ENCODE assay signal across 8 cellular contexts in the genomic region with DNA sequence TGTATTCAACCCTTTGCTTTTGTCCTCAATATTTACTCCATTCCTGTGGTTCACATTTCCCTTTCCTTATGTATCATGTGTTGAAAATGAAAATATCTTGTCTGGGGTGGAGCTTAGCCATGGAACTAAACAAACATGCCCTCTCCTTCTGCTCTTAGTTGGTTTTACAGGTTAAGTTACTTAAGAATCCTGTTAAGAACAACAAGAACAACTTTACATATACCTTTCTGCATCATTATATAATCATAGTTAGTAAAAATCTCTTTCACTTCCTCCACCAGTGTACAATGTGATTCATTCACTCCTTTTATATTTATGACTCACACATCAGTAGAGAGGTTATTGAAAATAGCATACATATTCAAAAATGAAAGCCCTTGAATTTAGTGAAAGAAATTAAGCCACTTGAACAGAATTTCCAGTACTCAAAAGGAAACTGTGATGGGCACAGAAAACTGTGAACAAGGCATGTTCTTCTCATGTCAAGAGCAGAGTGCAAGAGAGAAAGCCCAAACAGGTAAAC.
DNase-seq lines count a peak whose midpoint lies in the region; ATAC-seq and TF ChIP-seq lines count a peak whose summit lies in the region.

No MANE protein-coding gene starts in this region.

- no peak overlapping the region for H3K4me2 ChIP-seq in smooth muscle cell

- no peaks in the 10 kb centered on the region for H3K27me3 ChIP-seq in smooth muscle cell (ENCODE audit: low read depth)

- no peak for TF ChIP-seq POLR2A in erythroblast (IDR thresholded peaks at IDR 0.05; ENCODE audit: low read length)

- H3K27ac ChIP-seq in smooth muscle cell (ENCODE audit: low read depth): no peak overlapping the region

- no peak overlapping the region for H3K4me3 ChIP-seq in smooth muscle cell

- peaks cover 18% of the 10 kb centered on the region for H3K4me1 Mint-ChIP-seq in activated naive CD4-positive, alpha-beta T cell treated with anti-CD3 and anti-CD28 coated beads for 36 hours (ENCODE audit: low read depth)
- H3K4me1 Mint-ChIP-seq in activated naive CD8-positive, alpha-beta T cell treated with anti-CD3 and anti-CD28 coated beads, Interleukin-2, amount 50 U/mL, for 24 hours: peaks cover 22% of the 10 kb centered on the region
- peaks cover 20% of the 10 kb centered on the region for H3K4me1 Mint-ChIP-seq in stimulated activated naive CD8-positive, alpha-beta T cell treated with anti-CD3 and anti-CD28 coated beads, Interleukin-15, amount 100 ng/mL, for 72 hours

- CTCF ChIA-PET in activated naive CD4-positive, alpha-beta T cell treated with anti-CD3 and anti-CD28 coated beads for 36 hours (lab: Charles Lee): interaction anchor here (0.6 kb wide), 1 partner anchor 151 kb away, joined by 3 read pairs; no protein-coding TSS in a partner anchor

- no peaks in the 10 kb centered on the region for H3K27me3 Mint-ChIP-seq in activated naive CD4-positive, alpha-beta T cell treated with anti-CD3 and anti-CD28 coated beads for 36 hours (ENCODE audit: low read depth)
- H3K27me3 Mint-ChIP-seq in activated naive CD8-positive, alpha-beta T cell treated with anti-CD3 and anti-CD28 coated beads, Interleukin-2, amount 50 U/mL, for 24 hours: no peaks in the 10 kb centered on the region
- no peaks in the 10 kb centered on the region for H3K27me3 Mint-ChIP-seq in stimulated activated naive CD8-positive, alpha-beta T cell treated with anti-CD3 and anti-CD28 coated beads, Interleukin-15, amount 100 ng/mL, for 72 hours

- no peak for TF ChIP-seq CTCF in smooth muscle cell (IDR thresholded peaks at IDR 0.05; ENCODE audit: borderline replicate concordance, insufficient read depth, poor library complexity, severe bottlenecking)

- H3K9me3 Mint-ChIP-seq in activated naive CD4-positive, alpha-beta T cell treated with anti-CD3 and anti-CD28 coated beads for 36 hours: peaks cover 5% of the 10 kb centered on the region
- H3K9me3 Mint-ChIP-seq in activated naive CD8-positive, alpha-beta T cell treated with anti-CD3 and anti-CD28 coated beads, Interleukin-2, amount 50 U/mL, for 24 hours: peaks cover 7% of the 10 kb centered on the region
- H3K9me3 Mint-ChIP-seq in stimulated activated naive CD8-positive, alpha-beta T cell treated with anti-CD3 and anti-CD28 coated beads, Interleukin-15, amount 100 ng/mL, for 72 hours: peaks cover 0 to 5% of the 10 kb centered on the region in 2 donors

- peak; percentile 93 for ATAC-seq in HG03064 (IDR thresholded peaks at IDR 0.05; ENCODE audit: low read depth, unreplicated experiment)
- ATAC-seq in activated naive CD8-positive, alpha-beta T cell treated with anti-CD3 and anti-CD28 coated beads, Interleukin-2, amount 50 U/mL, for 24 hours: peak; percentile 95
- ATAC-seq in stimulated activated naive CD8-positive, alpha-beta T cell treated with anti-CD3 and anti-CD28 coated beads, Interleukin-15, amount 100 ng/mL, for 72 hours: peak; percentile 99

- H2AFZ ChIP-seq in smooth muscle cell (ENCODE audit: low read depth): no peak overlapping the region

- peaks cover 30% of the 10 kb centered on the region for H3K36me3 Mint-ChIP-seq in activated naive CD4-positive, alpha-beta T cell treated with anti-CD3 and anti-CD28 coated beads for 36 hours (ENCODE audit: low read depth)
- H3K36me3 Mint-ChIP-seq in activated naive CD8-positive, alpha-beta T cell treated with anti-CD3 and anti-CD28 coated beads, Interleukin-2, amount 50 U/mL, for 24 hours (ENCODE audit: low read depth): peaks cover 25% of the 10 kb centered on the region

- H4K20me1 ChIP-seq in smooth muscle cell (ENCODE audit: low read depth): no peaks in the 10 kb centered on the region

- no peaks in the 10 kb centered on the region for H3K36me3 ChIP-seq in smooth muscle cell (ENCODE audit: low read depth)

- peaks cover 3% of the 10 kb centered on the region for H3K9me3 ChIP-seq in smooth muscle cell (replicated peaks; ENCODE audit: low read depth)

- no peaks in the 10 kb centered on the region for H3K4me1 ChIP-seq in smooth muscle cell (ENCODE audit: low read depth)

- H3K79me2 ChIP-seq in smooth muscle cell (ENCODE audit: low read depth): no peaks in the 10 kb centered on the region

- no peaks in the 10 kb centered on the region for H3F3A ChIP-seq in smooth muscle cell (ENCODE audit: low read depth)

- no peak overlapping the region for H3K4me3 Mint-ChIP-seq in activated naive CD4-positive, alpha-beta T cell treated with anti-CD3 and anti-CD28 coated beads for 36 hours
- H3K4me3 Mint-ChIP-seq in activated naive CD8-positive, alpha-beta T cell treated with anti-CD3 and anti-CD28 coated beads, Interleukin-2, amount 50 U/mL, for 24 hours: no peak overlapping the region
- H3K4me3 Mint-ChIP-seq in stimulated activated naive CD8-positive, alpha-beta T cell treated with anti-CD3 and anti-CD28 coated beads, Interleukin-15, amount 100 ng/mL, for 72 hours: peak overlapping the region; percentile 36 to 39

- peak overlapping the region; percentile 46 for H3K27ac Mint-ChIP-seq in activated naive CD4-positive, alpha-beta T cell treated with anti-CD3 and anti-CD28 coated beads for 36 hours
- H3K27ac Mint-ChIP-seq in activated naive CD8-positive, alpha-beta T cell treated with anti-CD3 and anti-CD28 coated beads, Interleukin-2, amount 50 U/mL, for 24 hours: peak overlapping the region; percentile 60
- H3K27ac Mint-ChIP-seq in stimulated activated naive CD8-positive, alpha-beta T cell treated with anti-CD3 and anti-CD28 coated beads, Interleukin-15, amount 100 ng/mL, for 72 hours: peak overlapping the region in 1 of 2 donors; percentile 37

- H3K9ac ChIP-seq in smooth muscle cell (ENCODE audit: low read depth): no peak overlapping the region

- peak; percentile 10 for DNase-seq in activated naive CD4-positive, alpha-beta T cell treated with anti-CD3 and anti-CD28 coated beads for 36 hours
- DNase-seq in activated naive CD4-positive, alpha-beta T cell treated with Interleukin-2 at 50 U/mL for 16 hours: no peak
- DNase-seq in activated naive CD8-positive, alpha-beta T cell treated with anti-CD3 and anti-CD28 coated beads, Interleukin-2, amount 50 U/mL, for 24 hours: no peak
- peak in 1 of 2 donors; percentile 9 for DNase-seq in stimulated activated naive CD8-positive, alpha-beta T cell treated with anti-CD3 and anti-CD28 coated beads, Interleukin-15, amount 100 ng/mL, for 72 hours
- DNase-seq in smooth muscle cell (lab: John Stamatoyannopoulos, UW; ENCODE audit: unreplicated experiment) (no peak), Ammon's horn (ENCODE audit: low spot score) (no peak), erythroblast (lab: John Stamatoyannopoulos, UW) (no peak)

- intact Hi-C loops in activated naive CD4-positive, alpha-beta T cell treated with anti-CD3 and anti-CD28 coated beads for 36 hours (cut with micrococcal nuclease): loop anchor here (1.0 to 5.0 kb wide), 5 partner anchors 245 to 676 kb away; no protein-coding TSS in a partner anchor

Comparison
In these comparisons a context has a peak if more than half of its experiments do, and no peak if none do; other contexts are left out.
1. H3K4me3 Mint-ChIP-seq: peak in stimulated activated naive CD8-positive, alpha-beta T cell treated with anti-CD3 and anti-CD28 coated beads, Interleukin-15, amount 100 ng/mL, for 72 hours (2 of 2); none in activated naive CD4-positive, alpha-beta T cell treated with anti-CD3 and anti-CD28 coated beads for 36 hours (single experiment) and activated naive CD8-positive, alpha-beta T cell treated with anti-CD3 and anti-CD28 coated beads, Interleukin-2, amount 50 U/mL, for 24 hours (single experiment).
2. Peak in every context shown above with its lines, with median percentiles within 50 percentile points of each other: ATAC-seq.